1 cellular context compared by ENCODE assay signal in genomic region chr1:98791498-98791897, GRCh38.
TF ChIP-seq lines count a peak whose summit lies in the region.

No MANE protein-coding gene starts in this region.

TF ChIP-seq in IMR-90, 13 proteins besides CTCF, POLR2A, EP300 and RAD21 (continued from another document):
- TF ChIP-seq ELK1 (IDR thresholded peaks at IDR 0.05; ENCODE audit: borderline replicate concordance, low read depth, low read length) (no peak), MAZ (IDR thresholded peaks at IDR 0.05; ENCODE audit: borderline replicate concordance, low read depth, low read length) (no peak), CHD1 (IDR thresholded peaks at IDR 0.05; ENCODE audit: low read depth, low read length) (no peak)
TF ChIP-seq in IMR-90: peak in this region for 0.
